ENCODE assay signal across 17 cellular contexts in genomic region chr1:54989473-54989872, GRCh38. TPM values are rescaled to one million over a fixed set of nuclear protein-coding genes. Genes with fewer than 3 reads are reported as not detected.
DNase-seq lines count a peak whose midpoint lies in the region; ATAC-seq and TF ChIP-seq lines count a peak whose summit lies in the region.
"Had no signal": no experiment of that assay in that cellular context is flagged by ENCODE, and none has a peak within 500 bp of the region (broad histone marks: within the 10 kb centered on the region; RNA-seq: fewer than 3 reads in every experiment).

No MANE protein-coding gene starts in this region.

- H3K9me1 ChIP-seq in IMR-90 (ENCODE audit: insufficient read depth, low read length) = no peaks in the 10 kb centered on the region

- H3K36me3 ChIP-seq in IMR-90 (ENCODE audit: control insufficient read depth, insufficient read depth, low read length) (no peaks in the 10 kb centered on the region), parathyroid adenoma (ENCODE audit: control insufficient read depth, insufficient read depth, low read length) (no peaks in the 10 kb centered on the region), aorta (ENCODE audit: control insufficient read depth in 1 of 2, insufficient read depth in 2 of 2, low read length in 1 of 2) (no peaks in the 10 kb centered on the region)
- H3K36me3 ChIP-seq: suprapubic skin had no signal

- H2AK9ac ChIP-seq in IMR-90 (replicated peaks; ENCODE audit: low read depth, low read length, poor library complexity) = peak overlapping the region; percentile 45

- H2BK15ac ChIP-seq in IMR-90 (ENCODE audit: low read depth, low read length) = no peak overlapping the region

- intact Hi-C loops in IMR-90 (cut with micrococcal nuclease) (no loop called here), aorta (cut with DNase I) (no loop called here)

- H3K14ac ChIP-seq in IMR-90 (replicated peaks; ENCODE audit: low read depth, low read length) = no peak overlapping the region

- no peak overlapping the region for H3K18ac ChIP-seq in IMR-90 (ENCODE audit: low read depth, low read length)

- H3K79me1 ChIP-seq in IMR-90 (ENCODE audit: low read depth in 1 of 2, low read length in 2 of 2) = no peaks in the 10 kb centered on the region

- DNase-seq in IMR-90 (no peak), NCI-H2196 treated with DMSO at 0.1 percent for 48 hours (lab: John Stamatoyannopoulos, UW; ENCODE audit: unreplicated experiment) (peak; percentile 94), T-helper 17 cell (no peak), aorta (no peak), NCI-H446 treated with DMSO at 0.1 percent for 48 hours (lab: John Stamatoyannopoulos, UW) (no peak)
- DNase-seq: activated CD4-positive, alpha-beta T cell treated with anti-CD3 and anti-CD28 coated beads, Interleukin-2, amount 10 ng/mL, durations not matched to agents 24 days and 14 days; effector memory CD4-positive, alpha-beta T cell; hypothalamus; naive B cell; NCI-H1694 treated with DMSO at 0.1 percent for 48 hours had no signal

- H4K8ac ChIP-seq in IMR-90 (ENCODE audit: low read depth in 2 of 2, low read length in 2 of 2) = no peak overlapping the region

- H2AFZ ChIP-seq in IMR-90 (replicated peaks; ENCODE audit: low read length, poor library complexity) = no peak overlapping the region
- H2AFZ ChIP-seq in parathyroid adenoma = no peak overlapping the region

- H3K9me3 ChIP-seq in IMR-90 (ENCODE audit: control insufficient read depth, insufficient read depth, low read length) = no peaks in the 10 kb centered on the region
- H3K9me3 ChIP-seq in T-helper 17 cell (ENCODE audit: control insufficient read depth, low read length, poor library complexity, severe bottlenecking) = no peaks in the 10 kb centered on the region
- no peaks in the 10 kb centered on the region for H3K9me3 ChIP-seq in parathyroid adenoma (ENCODE audit: control insufficient read depth, low read length)
- no peaks in the 10 kb centered on the region for H3K9me3 ChIP-seq in aorta (ENCODE audit: control insufficient read depth, low read length)
- H3K9me3 ChIP-seq: suprapubic skin had no signal

- TF ChIP-seq CTCF in IMR-90 (conservative IDR thresholded peaks at IDR 0.05; ENCODE audit: low read depth, low read length) = no peak
- no peak for TF ChIP-seq CTCF in parathyroid adenoma (IDR thresholded peaks at IDR 0.05)

- H3K23ac ChIP-seq in IMR-90 (ENCODE audit: low read depth, low read length) = no peak overlapping the region

- dilution Hi-C loops in IMR-90 (cut with HindIII; ENCODE audit: low sequenced_read_pairs, unreplicated experiment) = no loop called here

- H3K4ac ChIP-seq in IMR-90 (ENCODE audit: low read depth, low read length) = no peak overlapping the region

- no peaks in the 10 kb centered on the region for H3K36me3 Mint-ChIP-seq in T-helper 17 cell (ENCODE audit: low read depth)
- H3K36me3 Mint-ChIP-seq: activated naive CD4-positive, alpha-beta T cell treated with anti-CD3 and anti-CD28 coated beads, Interleukin-2, amount 50 U/mL, for 24 hours; naive B cell had no signal

- H3K4me3 Mint-ChIP-seq in T-helper 17 cell = no peak overlapping the region
- H3K4me3 Mint-ChIP-seq: activated CD4-positive, alpha-beta T cell treated with anti-CD3 and anti-CD28 coated beads, Interleukin-2, amount 10 ng/mL, durations not matched to agents 24 days and 14 days; activated naive CD4-positive, alpha-beta T cell treated with anti-CD3 and anti-CD28 coated beads, Interleukin-2, amount 50 U/mL, for 24 hours; naive B cell had no signal

- no peak overlapping the region for H4K5ac ChIP-seq in IMR-90 (ENCODE audit: low read depth, low read length)

- no TSS peak for BruUV-seq in IMR-90 (replicated peaks; lab: Mats Ljungman, UMichigan)

- peaks cover 4% of the 10 kb centered on the region; the same call in 1 of the 2 replicates for H3K4me1 ChIP-seq in IMR-90 (ENCODE audit: control insufficient read depth, insufficient read depth, low read length)
- H3K4me1 ChIP-seq in parathyroid adenoma = no peaks in the 10 kb centered on the region
- H3K4me1 ChIP-seq in aorta (ENCODE audit: control insufficient read depth in 1 of 2, insufficient read depth in 2 of 2, low read length in 2 of 2) = no peaks in the 10 kb centered on the region
- H3K4me1 ChIP-seq: suprapubic skin had no signal

- H3K79me2 ChIP-seq in parathyroid adenoma = no peaks in the 10 kb centered on the region

- H3K27ac ChIP-seq in IMR-90 (ENCODE audit: insufficient read depth, low read length) (no peak overlapping the region), parathyroid adenoma (peak overlapping the region; percentile 33), aorta (ENCODE audit: low read depth in 1 of 2, low read length in 2 of 2) (no peak overlapping the region)
- H3K27ac ChIP-seq: suprapubic skin had no signal

- ATAC-seq in IMR-90 (ENCODE audit: low read depth) (no peak), T-helper 17 cell (no peak), GM18511 (IDR thresholded peaks at IDR 0.05; ENCODE audit: unreplicated experiment) (no peak), aorta (ENCODE audit: low FRiP score) (no peak), GM21717 (IDR thresholded peaks at IDR 0.05; ENCODE audit: unreplicated experiment) (no peak)

- no peak overlapping the region for H4K91ac ChIP-seq in IMR-90 (ENCODE audit: insufficient read depth, low read depth, low read length)

- H2BK20ac ChIP-seq in IMR-90 (ENCODE audit: low read depth, low read length) = no peak overlapping the region

- POLR2A ChIA-PET in IMR-90 (lab: Charles Lee; ENCODE audit: unreplicated experiment) = no interaction called here

- H3K4me2 ChIP-seq in IMR-90 (ENCODE audit: low read depth, low read length) = no peak overlapping the region
- H3K4me2 ChIP-seq in parathyroid adenoma (ENCODE audit: low read length) = no peak overlapping the region

- no peak for TF ChIP-seq POLR2A in IMR-90 (IDR thresholded peaks at IDR 0.05; ENCODE audit: low read depth, low read length)

- CTCF ChIA-PET in IMR-90 (lab: Yijun Ruan, JAX) = interaction anchor here (0.6 to 2.2 kb wide), 2 partner anchors 10 to 39 kb away, joined by 3 to 9 read pairs; no protein-coding TSS in a partner anchor

- H3K27me3 Mint-ChIP-seq in T-helper 17 cell = peaks cover 8% of the 10 kb centered on the region
- H3K27me3 Mint-ChIP-seq: activated naive CD4-positive, alpha-beta T cell treated with anti-CD3 and anti-CD28 coated beads, Interleukin-2, amount 50 U/mL, for 24 hours had no signal

- H4K20me1 ChIP-seq in IMR-90 (ENCODE audit: insufficient read depth, low read length) = no peaks in the 10 kb centered on the region

- 94% methylated on average over 3 of the region's 8 CpGs; no CpG with 5 or more reads in 1 of the 2 experiments for WGBS in IMR-90 (ENCODE audit: extremely low coverage in 2 of 2, insufficient read length in 1 of 2), 2 experiments
- WGBS in aorta, 2 donors = 89 to 92% methylated on average over 8 of the region's 8 CpGs

- TF ChIP-seq RAD21 in IMR-90 (IDR thresholded peaks at IDR 0.05; ENCODE audit: low read length) = no peak

- H3K27ac Mint-ChIP-seq in T-helper 17 cell = peak overlapping the region; percentile 27
- H3K27ac Mint-ChIP-seq: activated CD4-positive, alpha-beta T cell treated with anti-CD3 and anti-CD28 coated beads, Interleukin-2, amount 10 ng/mL, durations not matched to agents 24 days and 14 days had no signal

- H3K56ac ChIP-seq in IMR-90 (ENCODE audit: extremely low read depth, insufficient read depth, low read length) = no peak overlapping the region

- in situ Hi-C loops in IMR-90 (cut with MboI; ENCODE audit: low sequenced_read_pairs) = no loop called here

- H2BK120ac ChIP-seq in IMR-90 (ENCODE audit: low read depth, low read length) = no peak overlapping the region

- peaks cover 3% of the 10 kb centered on the region for H3K4me1 Mint-ChIP-seq in T-helper 17 cell
- H3K4me1 Mint-ChIP-seq: activated naive CD4-positive, alpha-beta T cell treated with anti-CD3 and anti-CD28 coated beads, Interleukin-2, amount 50 U/mL, for 24 hours; naive B cell had no signal

- peaks cover 40% of the 10 kb centered on the region for H3K27me3 ChIP-seq in IMR-90 (ENCODE audit: control insufficient read depth, insufficient read depth, low read length)
- no peaks in the 10 kb centered on the region for H3K27me3 ChIP-seq in parathyroid adenoma (ENCODE audit: control insufficient read depth, insufficient read depth, low read length)
- no peaks in the 10 kb centered on the region for H3K27me3 ChIP-seq in aorta (ENCODE audit: control insufficient read depth in 1 of 2, insufficient read depth in 2 of 2, low read length in 1 of 2)
- H3K27me3 ChIP-seq: suprapubic skin had no signal

- no peak overlapping the region for H2BK5ac ChIP-seq in IMR-90 (ENCODE audit: low read depth, low read length, poor library complexity, severe bottlenecking)

- no peak overlapping the region for H3K4me3 ChIP-seq in IMR-90 (ENCODE audit: insufficient read depth, low read depth, low read length)
- no peak overlapping the region for H3K4me3 ChIP-seq in parathyroid adenoma (ENCODE audit: low read depth, low read length)
- no peak overlapping the region for H3K4me3 ChIP-seq in aorta (ENCODE audit: low read length in 2 of 2)
- H3K4me3 ChIP-seq: suprapubic skin had no signal

- no peak overlapping the region for H3K9ac ChIP-seq in IMR-90 (ENCODE audit: low read depth, low read length)
- H3K9ac ChIP-seq in parathyroid adenoma = no peak overlapping the region

- no peak overlapping the region for H2AK5ac ChIP-seq in IMR-90 (ENCODE audit: low read depth, low read length)

RNA-seq across cellular contexts. Expression of gene TMEM61, which starts 9.0 kb away (rescaled TPM):
- total RNA-seq in IMR-90 (2012; rRNA removed) (not detected in 2 replicates), T-helper 17 cell (not detected), aorta (1 to 10 TPM; 1.3 to 5.6 TPM)
- polyA plus RNA-seq in IMR-90 (2012; rRNA removed) (0.10 TPM in 1 of 2 replicates, not detected in the other), aorta (1 to 10 TPM in 1 of 2 donors, under 1 TPM in 1; 0.38 to 3.0 TPM)
- not detected in 2 replicates for polyA plus RNA-seq in IMR-90 (2012; cell fraction: cytosol; rRNA removed)
- 0.11 TPM in 1 of 2 replicates, not detected in the other for polyA plus RNA-seq in IMR-90 (2012; cell fraction: nucleus; rRNA removed; ENCODE audit: low replicate concordance)
- total RNA-seq: activated CD4-positive, alpha-beta T cell treated with anti-CD3 and anti-CD28 coated beads, Interleukin-2, amount 10 ng/mL, durations not matched to agents 24 days and 14 days; liver had no signal
- polyA plus RNA-seq: liver had no signal

RNA-seq across cellular contexts. Expression of gene BSND, which starts 9.3 kb away (rescaled TPM):
- total RNA-seq in IMR-90 (2012; rRNA removed) (not detected in 2 replicates), T-helper 17 cell (under 1 TPM in 1 of 2 donors, not detected in 1; 0.07 TPM), aorta (not detected)
- polyA plus RNA-seq in IMR-90 (2012; rRNA removed) (not detected in 2 replicates), aorta (not detected)
- polyA plus RNA-seq in IMR-90 (2012; cell fraction: cytosol; rRNA removed) = not detected in 2 replicates
- not detected in 2 replicates for polyA plus RNA-seq in IMR-90 (2012; cell fraction: nucleus; rRNA removed; ENCODE audit: low replicate concordance)
- total RNA-seq: activated CD4-positive, alpha-beta T cell treated with anti-CD3 and anti-CD28 coated beads, Interleukin-2, amount 10 ng/mL, durations not matched to agents 24 days and 14 days; bronchial epithelial cell; suprapubic skin had no signal
- polyA plus RNA-seq: liver had no signal

RNA-seq across cellular contexts. Expression of gene PCSK9, which starts 49.9 kb away (rescaled TPM):
- total RNA-seq in IMR-90 (2012; rRNA removed) (under 0.01 TPM in 2 replicates), T-helper 17 cell (not detected), aorta (under 1 TPM; 0.13 to 0.42 TPM)
- polyA plus RNA-seq in IMR-90 (2012; rRNA removed) (0.14 and 0.17 TPM in 2 replicates), aorta (under 1 TPM in 1 of 2 donors, not detected in 1; 0.38 TPM)
- polyA plus RNA-seq in IMR-90 (2012; cell fraction: cytosol; rRNA removed) = 0.12 and 0.35 TPM in 2 replicates
- 0.16 and 0.36 TPM in 2 replicates for polyA plus RNA-seq in IMR-90 (2012; cell fraction: nucleus; rRNA removed; ENCODE audit: low replicate concordance)
- total RNA-seq: activated CD4-positive, alpha-beta T cell treated with anti-CD3 and anti-CD28 coated beads, Interleukin-2, amount 10 ng/mL, durations not matched to agents 24 days and 14 days had no signal
